1 cellular context compared by ENCODE assay signal in genomic region chr16:4614571-4615388, GRCh38.
TF ChIP-seq lines count a peak whose summit lies in the region.

Gene UBALD1 (minus strand): TSS chr16:4614888. CDS start chr16:4614797, 91 bp downstream.

TF ChIP-seq in HepG2, 621 proteins besides CTCF, POLR2A, EP300 and RAD21 (continued from another document and continues in another):
- TF ChIP-seq JUN (CRISPR knock-in tag; IDR thresholded peaks at IDR 0.05) = peak; percentile 96
- no peak; the same call in 1 of the 2 replicates for TF ChIP-seq ZNF317 (CRISPR knock-in tag; IDR thresholded peaks at IDR 0.05)
- TF ChIP-seq NR2F6 (IDR thresholded peaks at IDR 0.05) = no peak
- TF ChIP-seq NR2F6 (CRISPR knock-in tag; IDR thresholded peaks at IDR 0.05) = 0 out of 2 replicates have a peak, but pooled peaks have one; percentile 20
- TF ChIP-seq ZNF691 (CRISPR knock-in tag; IDR thresholded peaks at IDR 0.05; ENCODE audit: borderline replicate concordance, low read depth) = no peak; the same call in 1 of the 2 replicates
- no peak for TF ChIP-seq MBD4 (IDR thresholded peaks at IDR 0.05; ENCODE audit: borderline replicate concordance, low read length)
- TF ChIP-seq REL (CRISPR knock-in tag; conservative IDR thresholded peaks at IDR 0.05) = peak; percentile 54
- TF ChIP-seq SP2 (CRISPR knock-in tag; IDR thresholded peaks at IDR 0.05) = peak; percentile 66
- TF ChIP-seq SUZ12 (IDR thresholded peaks at IDR 0.05; ENCODE audit: low read depth, low read length) = peak; percentile 73
- TF ChIP-seq BHLHE40 (IDR thresholded peaks at IDR 0.05; ENCODE audit: low read length) = peak; percentile 56; the same call in 1 of the 2 replicates
- no peak for TF ChIP-seq ZNF296 (CRISPR knock-in tag; conservative IDR thresholded peaks at IDR 0.05)
- peak; percentile 44; the same call in 1 of the 2 replicates for TF ChIP-seq ZFP82 (CRISPR knock-in tag; IDR thresholded peaks at IDR 0.05; ENCODE audit: borderline replicate concordance)
- TF ChIP-seq ZKSCAN8 (CRISPR knock-in tag; IDR thresholded peaks at IDR 0.05; ENCODE audit: borderline replicate concordance) = peak; percentile 37; the same call in 1 of the 2 replicates
- TF ChIP-seq HNRNPL (IDR thresholded peaks at IDR 0.05; ENCODE audit: low read depth, low read length) = 0 out of 2 replicates have a peak, but pooled peaks have one; percentile 84
- TF ChIP-seq FLYWCH1 (CRISPR knock-in tag; IDR thresholded peaks at IDR 0.05) = no peak
- peak; percentile 92 for TF ChIP-seq FOXA3 (CRISPR knock-in tag; IDR thresholded peaks at IDR 0.05)
- no peak; the same call in none of the 2 replicates for TF ChIP-seq ZNF800 (CRISPR knock-in tag; IDR thresholded peaks at IDR 0.05)
- peak; percentile 73 for TF ChIP-seq HDAC1 (CRISPR knock-in tag; IDR thresholded peaks at IDR 0.05)
- no peak for TF ChIP-seq ZFP36L2 (CRISPR knock-in tag; IDR thresholded peaks at IDR 0.05)
- peak; percentile 24; the same call in 1 of the 2 replicates for TF ChIP-seq ZNF430 (CRISPR knock-in tag; IDR thresholded peaks at IDR 0.05)
- TF ChIP-seq NFYB (CRISPR knock-in tag; IDR thresholded peaks at IDR 0.05) = peak; percentile 63
- peak; percentile 68 for TF ChIP-seq DMAP1 (CRISPR knock-in tag; IDR thresholded peaks at IDR 0.05)
- peak; percentile 76 for TF ChIP-seq ZBTB7B (CRISPR knock-in tag; IDR thresholded peaks at IDR 0.05)
- peak; percentile 76; the same call in 1 of the 2 replicates for TF ChIP-seq ZNF512B (CRISPR knock-in tag; IDR thresholded peaks at IDR 0.05; ENCODE audit: borderline replicate concordance)
- TF ChIP-seq GATAD1 (CRISPR knock-in tag; IDR thresholded peaks at IDR 0.05) = peak; percentile 79
- no peak for TF ChIP-seq ZBTB40 (IDR thresholded peaks at IDR 0.05)
- peak; percentile 41; the same call in 1 of the 2 replicates for TF ChIP-seq ZBTB40 (CRISPR knock-in tag; IDR thresholded peaks at IDR 0.05)
- peak; percentile 22; the same call in 1 of the 2 replicates for TF ChIP-seq MXD4 (CRISPR knock-in tag; IDR thresholded peaks at IDR 0.05)
- no peak for TF ChIP-seq ZNF569 (CRISPR knock-in tag; IDR thresholded peaks at IDR 0.05; ENCODE audit: borderline replicate concordance)
- TF ChIP-seq ZNF558 (CRISPR knock-in tag; IDR thresholded peaks at IDR 0.05; ENCODE audit: borderline replicate concordance) = peak; percentile 91; the same call in 1 of the 2 replicates
- peak; percentile 74 for TF ChIP-seq CREB1 (IDR thresholded peaks at IDR 0.05)
- peak; percentile 87 for TF ChIP-seq CREB1 (CRISPR knock-in tag; IDR thresholded peaks at IDR 0.05)
- peak; percentile 67; the same call in 1 of the 2 replicates for TF ChIP-seq ZSCAN31 (CRISPR knock-in tag; IDR thresholded peaks at IDR 0.05; ENCODE audit: low read depth)
- peak; percentile 34; the same call in 1 of the 2 replicates for TF ChIP-seq PRDM15 (CRISPR knock-in tag; IDR thresholded peaks at IDR 0.05)
- TF ChIP-seq RXRA (CRISPR knock-in tag; IDR thresholded peaks at IDR 0.05) = peak; percentile 55; the same call in 1 of the 2 replicates
- TF ChIP-seq CCDC6 (CRISPR knock-in tag; IDR thresholded peaks at IDR 0.05) = 0 out of 2 replicates have a peak, but pooled peaks have one; percentile 22
- no peak for TF ChIP-seq ZNF446 (CRISPR knock-in tag; IDR thresholded peaks at IDR 0.05)
- no peak for TF ChIP-seq BCL3 (CRISPR knock-in tag; IDR thresholded peaks at IDR 0.05)
- TF ChIP-seq ZXDC (CRISPR knock-in tag; IDR thresholded peaks at IDR 0.05) = peak; percentile 88
